ENCODE assay signal across 17 cellular contexts in genomic region chr1:93597697-93598096, GRCh38.
DNase-seq lines count a peak whose midpoint lies in the region; FAIRE-seq and TF ChIP-seq lines count a peak whose summit lies in the region.
"Had no signal": no experiment of that assay in that cellular context is flagged by ENCODE, and none has a peak within 500 bp of the region (broad histone marks: within the 10 kb centered on the region; RNA-seq: fewer than 3 reads in every experiment).

No MANE protein-coding gene starts in this region.

- H3K4me2 ChIP-seq in mammary epithelial cell (ENCODE audit: insufficient read depth, low read depth, low read length): peak overlapping the region; percentile 47

- H4K20me1 ChIP-seq in mammary epithelial cell (ENCODE audit: insufficient read depth, low read length): peaks cover 29% of the 10 kb centered on the region

- peaks cover 100% of the 10 kb centered on the region for H3K79me2 ChIP-seq in mammary epithelial cell (ENCODE audit: insufficient read depth, low read length)

- H3K27me3 ChIP-seq in mammary epithelial cell (ENCODE audit: insufficient read depth, low read length): no peaks in the 10 kb centered on the region
- H3K27me3 ChIP-seq in WERI-Rb-1 (ENCODE audit: insufficient read depth, low read depth, severe bottlenecking): no peaks in the 10 kb centered on the region
- H3K27me3 ChIP-seq: ascending aorta had no signal

- TF ChIP-seq CTCF in mammary epithelial cell (conservative IDR thresholded peaks at IDR 0.05 in 1 of 2, IDR thresholded peaks at IDR 0.05 in 1 of 2; ENCODE audit: extremely low read depth in 1 of 2, insufficient read depth in 1 of 2, low read depth in 1 of 2, low read length in 2 of 2): no peak
- no peak for TF ChIP-seq CTCF in kidney (IDR thresholded peaks at IDR 0.05; ENCODE audit: borderline replicate concordance, extremely low read depth, insufficient read depth)
- no peak for TF ChIP-seq CTCF in type B pancreatic cell (conservative IDR thresholded peaks at IDR 0.05)
- no peak for TF ChIP-seq CTCF in WERI-Rb-1 (IDR thresholded peaks at IDR 0.05; ENCODE audit: low read depth, low read length)

- H3K36me3 Mint-ChIP-seq in type B pancreatic cell: peaks cover 14% of the 10 kb centered on the region
- H3K36me3 Mint-ChIP-seq: CD8-positive, alpha-beta T cell had no signal

- no peaks in the 10 kb centered on the region for H3K27me3 Mint-ChIP-seq in type B pancreatic cell
- H3K27me3 Mint-ChIP-seq: activated T-helper 17 cell treated with anti-CD3 and anti-CD28 coated beads, Interleukin-2, amount 50 U/mL, for 72 hours had no signal

- H3K36me3 ChIP-seq in mammary epithelial cell (ENCODE audit: insufficient read depth, low read length) (peaks cover 6% of the 10 kb centered on the region), kidney (ENCODE audit: control insufficient read depth in 1 of 2, insufficient read depth in 2 of 2, low read length in 2 of 2) (no peaks in the 10 kb centered on the region), WERI-Rb-1 (no peaks in the 10 kb centered on the region)
- H3K36me3 ChIP-seq: ascending aorta had no signal

- peak overlapping the region; percentile 37 for H3K27ac Mint-ChIP-seq in type B pancreatic cell
- H3K27ac Mint-ChIP-seq: activated CD4-positive, alpha-beta memory T cell treated with anti-CD3 and anti-CD28 coated beads, Interleukin-2, amount 10 ng/mL, durations not matched to agents 7 days and 5 days; activated T-helper 17 cell treated with anti-CD3 and anti-CD28 coated beads, Interleukin-2, amount 50 U/mL, for 72 hours; CD8-positive, alpha-beta T cell had no signal

- H3K9me3 ChIP-seq in mammary epithelial cell (replicated peaks; ENCODE audit: insufficient read depth, low read length) (no peaks in the 10 kb centered on the region), kidney (ENCODE audit: control insufficient read depth in 1 of 2, low read length in 2 of 2) (no peaks in the 10 kb centered on the region), WERI-Rb-1 (ENCODE audit: severe bottlenecking) (no peaks in the 10 kb centered on the region)
- H3K9me3 ChIP-seq: ascending aorta had no signal

- peaks cover 90% of the 10 kb centered on the region for H3K4me1 ChIP-seq in mammary epithelial cell (ENCODE audit: insufficient read depth, low read length)
- H3K4me1 ChIP-seq in kidney (ENCODE audit: control insufficient read depth in 1 of 2, insufficient read depth in 1 of 2, low read depth in 1 of 2, low read length in 2 of 2): peaks cover 55 to 77% of the 10 kb centered on the region in 2 donors

- no peaks in the 10 kb centered on the region for H3K9me3 Mint-ChIP-seq in type B pancreatic cell
- H3K9me3 Mint-ChIP-seq: activated CD4-positive, alpha-beta memory T cell treated with anti-CD3 and anti-CD28 coated beads, Interleukin-2, amount 10 ng/mL, durations not matched to agents 7 days and 5 days; activated T-helper 17 cell treated with anti-CD3 and anti-CD28 coated beads, Interleukin-2, amount 50 U/mL, for 72 hours; CD8-positive, alpha-beta T cell had no signal

- peaks cover 57% of the 10 kb centered on the region for H3K4me1 Mint-ChIP-seq in type B pancreatic cell (ENCODE audit: unreplicated experiment)
- H3K4me1 Mint-ChIP-seq: activated CD4-positive, alpha-beta memory T cell treated with anti-CD3 and anti-CD28 coated beads, Interleukin-2, amount 10 ng/mL, durations not matched to agents 7 days and 5 days; activated T-helper 17 cell treated with anti-CD3 and anti-CD28 coated beads, Interleukin-2, amount 50 U/mL, for 72 hours had no signal

- CTCF ChIA-PET in mammary epithelial cell (lab: Charles Lee; ENCODE audit: low non-redundant PET): interaction anchor here (0.7 kb wide), 1 partner anchor 10 kb away, joined by 3 read pairs; no protein-coding TSS in a partner anchor

- DNase-seq in NCI-H1092 treated with DMSO at 0.1 percent for 48 hours (lab: John Stamatoyannopoulos, UW): peak; percentile 28
- DNase-seq in NCI-H1092 (lab: John Stamatoyannopoulos, UW): no peak
- DNase-seq in mammary epithelial cell: peak; percentile 90
- peak; percentile 87 for DNase-seq in kidney
- no peak for DNase-seq in type B pancreatic cell (ENCODE audit: extremely low spot score, unreplicated experiment)
- no peak for DNase-seq in WERI-Rb-1
- no peak for DNase-seq in NCI-H1694 treated with DMSO at 0.1 percent for 48 hours (lab: John Stamatoyannopoulos, UW)
- no peak for DNase-seq in cerebellar cortex (ENCODE audit: low spot score)
- DNase-seq: activated CD4-positive, alpha-beta memory T cell treated with anti-CD3 and anti-CD28 coated beads, Interleukin-2, amount 10 ng/mL, durations not matched to agents 7 days and 5 days; CD8-positive, alpha-beta T cell; NCI-H1436; NCI-H82; stimulated activated CD4-positive, alpha-beta T cell treated with anti-CD3 and anti-CD28 coated beads, Interleukin-4, amount 100 ng/mL, for 24 hours; T-helper 9 cell had no signal

- H3K9ac ChIP-seq in mammary epithelial cell (ENCODE audit: insufficient read depth, low read length): peak overlapping the region; percentile 21
- H3K9ac ChIP-seq in kidney (ENCODE audit: low read length in 2 of 2): no peak overlapping the region

- intact Hi-C loops in mammary epithelial cell (cut with micrococcal nuclease): no loop called here
- intact Hi-C loops in kidney (cut with DNase I): no loop called here

- H3K4me3 ChIP-seq in mammary epithelial cell (replicated peaks in 1 of 3; ENCODE audit: insufficient read depth in 1 of 3, low read depth in 2 of 3, low read length in 3 of 3): no peak overlapping the region
- no peak overlapping the region for H3K4me3 ChIP-seq in kidney (ENCODE audit: low read length in 2 of 2)
- H3K4me3 ChIP-seq in WERI-Rb-1 (ENCODE audit: low read depth, low read length): no peak overlapping the region
- H3K4me3 ChIP-seq: ascending aorta had no signal

- no peak overlapping the region for H2AFZ ChIP-seq in mammary epithelial cell (ENCODE audit: low read depth, low read length)

- FAIRE-seq in kidney (lab: Jason Lieb, UNC): no peak

- in situ Hi-C loops in mammary epithelial cell (cut with MboI; ENCODE audit: low sequenced_read_pairs in 2 of 2): no loop called here

- BruUV-seq in mammary epithelial cell (replicated peaks; lab: Mats Ljungman, UMichigan): no TSS peak

- WGBS in mammary epithelial cell (ENCODE audit: low coverage, missing lambda C conversion rate): 1% methylated on average over 4 of the region's 6 CpGs

- dilution Hi-C loops in mammary epithelial cell (cut with HindIII; ENCODE audit: low sequenced_read_pairs): no loop called here

- H3K4me3 Mint-ChIP-seq in type B pancreatic cell: no peak overlapping the region
- H3K4me3 Mint-ChIP-seq: activated CD4-positive, alpha-beta memory T cell treated with anti-CD3 and anti-CD28 coated beads, Interleukin-2, amount 10 ng/mL, durations not matched to agents 7 days and 5 days; activated T-helper 17 cell treated with anti-CD3 and anti-CD28 coated beads, Interleukin-2, amount 50 U/mL, for 72 hours; CD8-positive, alpha-beta T cell had no signal

- peak overlapping the region; percentile 54 for H3K27ac ChIP-seq in mammary epithelial cell (ENCODE audit: insufficient read depth, low read depth, low read length)
- peak overlapping the region; percentile 32 to 52 for H3K27ac ChIP-seq in kidney (ENCODE audit: low read depth in 2 of 2, low read length in 2 of 2)
- H3K27ac ChIP-seq in WERI-Rb-1: no peak overlapping the region
- H3K27ac ChIP-seq: 22Rv1 had no signal

Comparison
In these comparisons a context has a peak if more than half of its experiments do, and no peak if none do; other contexts are left out.
1. DNase-seq: peak in NCI-H1092 treated with DMSO at 0.1 percent for 48 hours (single experiment), mammary epithelial cell (single experiment) and kidney (single experiment); none in NCI-H1092 (single experiment), type B pancreatic cell (single experiment), WERI-Rb-1 (single experiment), NCI-H1694 treated with DMSO at 0.1 percent for 48 hours (single experiment) and cerebellar cortex (single experiment).